ENCODE assay signal across 21 cellular contexts in genomic region chr10:61115874-61116273, GRCh38.
A peak's percentile ranks its signal among the peaks of the same experiment; 100 is the strongest.
DNase-seq lines count a peak whose midpoint lies in the region; ATAC-seq and TF ChIP-seq lines count a peak whose summit lies in the region.
"Had no signal": no experiment of that assay in that cellular context is flagged by ENCODE, and none has a peak within 500 bp of the region (broad histone marks: within the 10 kb centered on the region; RNA-seq: fewer than 3 reads in every experiment).

No MANE protein-coding gene starts in this region.

- H3K27me3 ChIP-seq in PC-3 (ENCODE audit: low read length), result no peaks in the 10 kb centered on the region
- H3K27me3 ChIP-seq: BLaER1 treated with 17β-estradiol and CSF1 and Interleukin-3, amounts not matched to agents 10 nM and 100 nM had no signal

- no peak overlapping the region for H3K4me2 ChIP-seq in PC-3 (ENCODE audit: low read length)
- H3K4me2 ChIP-seq: A549; BLaER1 treated with 17β-estradiol and CSF1 and Interleukin-3, amounts not matched to agents 10 nM and 100 nM had no signal

- DNase-seq in NCI-H1694 treated with DMSO at 0.1 percent for 48 hours (lab: John Stamatoyannopoulos, UW), result peak; percentile 92
- no peak for DNase-seq in NCI-H1694 (lab: John Stamatoyannopoulos, UW)
- DNase-seq in Jurkat, Clone E6-1 (ENCODE audit: low read depth, low spot score), result peak; percentile 7
- DNase-seq in PC-3, result no peak
- DNase-seq in superior temporal gyrus (ENCODE audit: extremely low spot score), result no peak
- DNase-seq in activated effector memory CD4-positive, alpha-beta T cell treated with anti-CD3 and anti-CD28 coated beads, Interleukin-2, amount 50 U/mL, for 16 hours, result no peak
- DNase-seq: AML-193; Caco-2; Calu3; CD4-positive, alpha-beta T cell; CD8-positive, alpha-beta T cell; DMS 273 treated with DMSO at 0.1 percent for 48 hours; DMS153; DMS53; DMS79; GDM1 had no signal

- H2AFZ ChIP-seq in PC-3 (ENCODE audit: low read length), result no peak overlapping the region

- H3F3A ChIP-seq in PC-3 (ENCODE audit: low read length, unreplicated experiment), result peaks cover 4% of the 10 kb centered on the region

- no peaks in the 10 kb centered on the region for H3K36me3 ChIP-seq in PC-3 (ENCODE audit: low read depth, low read length)
- H3K36me3 ChIP-seq: BLaER1 treated with 17β-estradiol and CSF1 and Interleukin-3, amounts not matched to agents 10 nM and 100 nM had no signal

- H3K9me3 ChIP-seq in PC-3 (ENCODE audit: low read length), result no peaks in the 10 kb centered on the region
- H3K9me3 ChIP-seq: A549; BLaER1 treated with 17β-estradiol and CSF1 and Interleukin-3, amounts not matched to agents 10 nM and 100 nM; Caco-2 had no signal

- H3K9me2 ChIP-seq in PC-3 (replicated peaks; ENCODE audit: low read length), result no peaks in the 10 kb centered on the region; the same call in 1 of the 2 replicates

- H3K27ac ChIP-seq in PC-3 (ENCODE audit: low read length), result peak overlapping the region; percentile 7; the same call in 1 of the 2 replicates
- H3K27ac ChIP-seq: 22Rv1; A549; BLaER1 treated with 17β-estradiol and CSF1 and Interleukin-3, amounts not matched to agents 10 nM and 100 nM; C4-2B had no signal

- no peaks in the 10 kb centered on the region for H3K79me2 ChIP-seq in PC-3 (ENCODE audit: low read length)

- no peak overlapping the region for H3K4me3 ChIP-seq in Jurkat, Clone E6-1 (ENCODE audit: low read length)
- no peak overlapping the region for H3K4me3 ChIP-seq in PC-3 (ENCODE audit: low read length)
- H3K4me3 ChIP-seq: A549; BLaER1 treated with 17β-estradiol and CSF1 and Interleukin-3, amounts not matched to agents 10 nM and 100 nM; GM12878 had no signal

- peaks cover 8% of the 10 kb centered on the region for H3K4me1 ChIP-seq in PC-3 (ENCODE audit: insufficient read depth, low read length)
- H3K4me1 ChIP-seq: BLaER1 treated with 17β-estradiol and CSF1 and Interleukin-3, amounts not matched to agents 10 nM and 100 nM had no signal

- no TSS peak for BruUV-seq in PC-3 (replicated peaks; lab: Mats Ljungman, UMichigan)

- no peak overlapping the region for H3K9ac ChIP-seq in PC-3 (ENCODE audit: low read length)
- H3K9ac ChIP-seq: BLaER1 treated with 17β-estradiol and CSF1 and Interleukin-3, amounts not matched to agents 10 nM and 100 nM had no signal

- peak; percentile 55 for ATAC-seq in PC-3
- ATAC-seq: A549; CD8-positive, alpha-beta T cell; GM12878 had no signal

- TF ChIP-seq CTCF in PC-3 (conservative IDR thresholded peaks at IDR 0.05; ENCODE audit: low read depth, low read length), result no peak

- CTCF ChIA-PET in PC-3 (lab: Charles Lee), result interaction anchor here (0.8 kb wide), 1 partner anchor 318 kb away, joined by 4 read pairs; no protein-coding TSS in a partner anchor

- POLR2A ChIA-PET in PC-3 (lab: Charles Lee; ENCODE audit: unreplicated experiment), result no interaction called here

- no peaks in the 10 kb centered on the region for H4K20me1 ChIP-seq in PC-3 (ENCODE audit: low read length)
- H4K20me1 ChIP-seq: BLaER1 treated with 17β-estradiol and CSF1 and Interleukin-3, amounts not matched to agents 10 nM and 100 nM had no signal

- intact Hi-C loops in PC-3 (cut with micrococcal nuclease), result loop anchor here (1.0 to 10.0 kb wide), 2 partner anchors 74 to 651 kb away; no protein-coding TSS in a partner anchor

Comparison
In these comparisons a context has a peak if more than half of its experiments do, and no peak if none do; other contexts are left out.
1. DNase-seq: peak in NCI-H1694 treated with DMSO at 0.1 percent for 48 hours (single experiment) and Jurkat, Clone E6-1 (single experiment); none in NCI-H1694 (single experiment), PC-3 (single experiment), superior temporal gyrus (single experiment) and activated effector memory CD4-positive, alpha-beta T cell treated with anti-CD3 and anti-CD28 coated beads, Interleukin-2, amount 50 U/mL, for 16 hours (single experiment).